In the genomic region with DNA sequence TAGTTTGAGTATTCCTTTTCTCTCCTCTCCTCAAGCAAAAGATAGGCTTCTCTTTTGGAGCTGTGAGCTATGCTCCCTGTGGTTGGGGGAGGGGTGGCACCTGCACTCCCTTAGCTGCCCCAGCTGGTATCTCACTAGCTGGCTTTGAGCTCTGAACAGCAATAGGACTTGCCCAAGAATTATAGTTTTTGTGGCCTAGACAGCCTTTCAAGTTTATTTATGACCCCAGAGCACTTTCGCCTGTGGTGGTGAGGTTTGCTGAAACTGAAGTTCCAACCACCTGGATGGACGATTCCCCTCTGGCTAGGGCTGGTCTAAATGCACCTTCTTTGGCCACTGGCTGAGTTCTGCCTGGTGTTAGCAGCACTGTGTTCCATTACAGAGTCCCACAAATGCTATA, we compare ENCODE assay signal across 26 cellular contexts.
"Had no signal": no experiment of that assay in that cellular context is flagged by ENCODE, and none has a peak within 500 bp of the region (broad histone marks: within the 10 kb centered on the region; RNA-seq: fewer than 3 reads in every experiment).

No MANE protein-coding gene starts in this region.

- H3K9me3 Mint-ChIP-seq: activated CD4-positive, alpha-beta T cell treated with anti-CD3 and anti-CD28 coated beads, Interleukin-2, amount 10 ng/mL, durations not matched to agents 7 days and 5 days; activated naive CD4-positive, alpha-beta T cell treated with anti-CD3 and anti-CD28 coated beads, Interleukin-2, amount 50 U/mL, for 24 hours; immature natural killer cell had no signal

- H3K27me3 ChIP-seq: breast epithelium, gastroesophageal sphincter, right atrium auricular region, stomach, thyroid gland, upper lobe of right lung had no signal

- H3K36me3 ChIP-seq: breast epithelium, gastroesophageal sphincter, right atrium auricular region, stomach, thyroid gland, upper lobe of right lung, WERI-Rb-1 had no signal

- ATAC-seq: gastroesophageal sphincter; left colon; naive thymus-derived CD4-positive, alpha-beta T cell; stimulated activated naive B cell treated with anti-CD40 and anti-IgM and Interleukin-4, amounts not matched to agents 10 μg/mL and 1 μg/mL and 100 μg/mL, for 72 hours; upper lobe of right lung had no signal

- H3K27me3 Mint-ChIP-seq: activated CD4-positive, alpha-beta memory T cell treated with anti-CD3 and anti-CD28 coated beads, Interleukin-2, amount 10 ng/mL, durations not matched to agents 7 days and 5 days; activated CD4-positive, alpha-beta T cell treated with anti-CD3 and anti-CD28 coated beads, Interleukin-2, amount 10 ng/mL, durations not matched to agents 7 days and 5 days; activated naive CD4-positive, alpha-beta T cell treated with anti-CD3 and anti-CD28 coated beads, Interleukin-2, amount 50 U/mL, for 24 hours; naive thymus-derived CD4-positive, alpha-beta T cell; stimulated activated naive B cell treated with anti-CD40 and anti-IgM and Interleukin-4, amounts not matched to agents 10 μg/mL and 1 μg/mL and 100 μg/mL, for 72 hours had no signal

- H3K9me3 ChIP-seq: gastroesophageal sphincter, right atrium auricular region, stomach, thyroid gland had no signal

- H3K27ac Mint-ChIP-seq: activated CD4-positive, alpha-beta memory T cell treated with anti-CD3 and anti-CD28 coated beads, Interleukin-2, amount 10 ng/mL, durations not matched to agents 7 days and 5 days; activated CD4-positive, alpha-beta T cell treated with anti-CD3 and anti-CD28 coated beads, Interleukin-2, amount 10 ng/mL, durations not matched to agents 7 days and 5 days; activated naive CD4-positive, alpha-beta T cell treated with anti-CD3 and anti-CD28 coated beads, Interleukin-2, amount 50 U/mL, for 24 hours; activated T-helper 2 cell treated with anti-CD3 and anti-CD28 coated beads, Interferon-gamma antibody, Interleukin-2, Interleukin-4, amounts not matched to agents 10 μg/mL and 5 μg/mL and 100 μg/mL, durations not matched to agents 14 hours and 24 hours and 36 hours; immature natural killer cell; naive thymus-derived CD4-positive, alpha-beta T cell; stimulated activated naive B cell treated with anti-CD40 and anti-IgM and Interleukin-4, amounts not matched to agents 10 μg/mL and 1 μg/mL and 100 μg/mL, for 72 hours had no signal

- H3K4me1 ChIP-seq: breast epithelium, gastroesophageal sphincter, right atrium auricular region, stomach, thyroid gland, upper lobe of right lung had no signal

- H3K27ac ChIP-seq: breast epithelium, gastroesophageal sphincter, right atrium auricular region, stomach, thyroid gland, upper lobe of right lung, WERI-Rb-1 had no signal

- DNase-seq: activated CD4-positive, alpha-beta memory T cell treated with anti-CD3 and anti-CD28 coated beads, Interleukin-2, amount 10 ng/mL, durations not matched to agents 7 days and 5 days; activated CD4-positive, alpha-beta T cell treated with anti-CD3 and anti-CD28 coated beads, Interleukin-2, amount 10 ng/mL, durations not matched to agents 7 days and 5 days; activated CD4-positive, CD25-positive, alpha-beta regulatory T cell treated with anti-CD3 and anti-CD28 coated beads, Interleukin-2, amount 50 U/mL, for 72 hours; activated T-cell treated with anti-CD3 and anti-CD28 coated beads, Interleukin-2, amount 50 U/mL, for 48 hours; central memory CD4-positive, alpha-beta T cell; head of caudate nucleus; hippocampal formation; immature natural killer cell; kidney; left colon; midbrain; naive thymus-derived CD4-positive, alpha-beta T cell; stimulated activated CD4-positive, alpha-beta T cell treated with anti-CD3 and anti-CD28 coated beads, Interleukin-15, amount 100 ng/mL, for 24 hours; stimulated activated CD4-positive, alpha-beta T cell treated with anti-CD3 and anti-CD28 coated beads, Interleukin-2, amount 100 ng/mL, for 24 hours; stimulated activated naive B cell treated with anti-CD40 and anti-IgM and Interleukin-4, amounts not matched to agents 10 μg/mL and 1 μg/mL and 100 μg/mL, for 72 hours; stomach; T-helper 9 cell; thyroid gland; upper lobe of right lung; WERI-Rb-1 had no signal

- H3K4me3 ChIP-seq: breast epithelium, gastroesophageal sphincter, right atrium auricular region, stomach, thyroid gland, upper lobe of right lung had no signal

- H3K4me1 Mint-ChIP-seq: activated CD4-positive, alpha-beta memory T cell treated with anti-CD3 and anti-CD28 coated beads, Interleukin-2, amount 10 ng/mL, durations not matched to agents 7 days and 5 days; activated CD4-positive, alpha-beta T cell treated with anti-CD3 and anti-CD28 coated beads, Interleukin-2, amount 10 ng/mL, durations not matched to agents 7 days and 5 days; activated naive CD4-positive, alpha-beta T cell treated with anti-CD3 and anti-CD28 coated beads, Interleukin-2, amount 50 U/mL, for 24 hours; immature natural killer cell; naive thymus-derived CD4-positive, alpha-beta T cell; neural crest cell; stimulated activated naive B cell treated with anti-CD40 and anti-IgM and Interleukin-4, amounts not matched to agents 10 μg/mL and 1 μg/mL and 100 μg/mL, for 72 hours had no signal

- H3K4me3 Mint-ChIP-seq: activated CD4-positive, alpha-beta memory T cell treated with anti-CD3 and anti-CD28 coated beads, Interleukin-2, amount 10 ng/mL, durations not matched to agents 7 days and 5 days; activated CD4-positive, alpha-beta T cell treated with anti-CD3 and anti-CD28 coated beads, Interleukin-2, amount 10 ng/mL, durations not matched to agents 7 days and 5 days; activated naive CD4-positive, alpha-beta T cell treated with anti-CD3 and anti-CD28 coated beads, Interleukin-2, amount 50 U/mL, for 24 hours; immature natural killer cell; naive thymus-derived CD4-positive, alpha-beta T cell; neural crest cell; stimulated activated naive B cell treated with anti-CD40 and anti-IgM and Interleukin-4, amounts not matched to agents 10 μg/mL and 1 μg/mL and 100 μg/mL, for 72 hours had no signal
